In the genomic region with DNA sequence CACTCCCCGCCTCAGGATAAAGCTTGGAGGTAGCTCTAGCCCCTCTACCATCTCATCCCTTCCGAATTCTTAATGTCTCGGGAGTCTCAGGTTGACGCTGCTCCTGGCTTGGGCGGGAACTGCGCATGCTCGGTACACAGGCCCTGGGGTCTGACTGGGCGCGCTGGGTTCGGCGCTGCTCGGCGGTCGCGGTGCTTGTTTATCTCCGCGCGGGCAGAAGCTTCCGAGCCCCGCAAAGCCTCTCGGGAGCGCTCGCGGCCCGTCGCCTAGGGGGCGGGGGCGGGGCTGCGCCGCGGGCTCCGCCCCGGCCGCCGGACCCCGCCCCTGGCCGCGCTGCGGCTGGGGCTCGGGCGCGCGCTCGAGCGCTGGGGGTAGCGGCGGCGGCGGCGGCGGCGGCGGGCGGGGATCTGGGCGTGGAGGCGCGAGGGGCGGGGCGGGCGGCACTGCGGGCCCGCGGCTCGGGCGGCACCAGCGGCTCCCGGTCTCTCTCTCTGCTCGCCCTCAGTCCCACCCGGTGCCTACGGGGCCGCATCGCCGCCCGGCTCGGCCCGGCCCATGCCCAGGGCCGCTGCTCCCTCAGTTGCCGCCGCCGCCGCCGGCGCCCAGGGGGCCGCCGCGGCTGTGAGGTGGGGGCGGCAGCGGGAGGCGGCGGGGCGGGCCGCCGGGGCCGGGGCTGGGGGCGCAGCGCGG, we compare ENCODE assay signal across 8 cellular contexts. TPM values are rescaled to one million over a fixed set of nuclear protein-coding genes. Genes with fewer than 3 reads are reported as not detected.
DNase-seq lines count a peak whose midpoint lies in the region; ATAC-seq and TF ChIP-seq lines count a peak whose summit lies in the region.

A gene (plus strand): TSS at position 443 of the 690 bp plus-strand sequence. CDS start 302 bp downstream, outside the sequence.

- H3K4me3 Mint-ChIP-seq in activated T-helper 2 cell treated with anti-CD3 and anti-CD28 coated beads, Interferon-gamma antibody, Interleukin-2, Interleukin-4, amounts not matched to agents 10 μg/mL and 5 μg/mL and 100 μg/mL, durations not matched to agents 14 hours and 24 hours and 36 hours (ENCODE audit: low read depth): peak within 1 kb of the TSS; percentile 98
- peak within 1 kb of the TSS; percentile 98 for H3K4me3 Mint-ChIP-seq in natural killer cell treated with Interleukin-12 subunit alpha and Interleukin-12 subunit beta and Interleukin-15 and Interleukin-18, amount 100 ng/mL, for 72 hours

- H3K9ac ChIP-seq in DND-41 (ENCODE audit: low read depth, low read length): peak within 1 kb of the TSS; percentile 99

- intact Hi-C loops in activated T-helper 2 cell treated with anti-CD3 and anti-CD28 coated beads, Interferon-gamma antibody, Interleukin-2, Interleukin-4, amounts not matched to agents 10 μg/mL and 5 μg/mL and 100 μg/mL, durations not matched to agents 14 hours and 24 hours and 36 hours (cut with micrococcal nuclease): loop anchor here (1.0 to 10.0 kb wide), 8 partner anchors 143 to 1757 kb away; a partner anchor contains a TSS

- ATAC-seq in DND-41 (ENCODE audit: insufficient read depth, low read depth) (peak; percentile 61), RWPE2 (ENCODE audit: low read depth) (peak; percentile 54)
- peak; percentile 80 to 81 for ATAC-seq in natural killer cell treated with Interleukin-12 subunit alpha and Interleukin-12 subunit beta and Interleukin-15 and Interleukin-18, amount 100 ng/mL, for 72 hours

- H3K4me3 ChIP-seq in DND-41 (ENCODE audit: low read depth in 1 of 2, low read length in 2 of 2) (peak within 1 kb of the TSS; percentile 80 to 95), LNCaP clone FGC (ENCODE audit: low read depth, low read length) (peak within 1 kb of the TSS; percentile 87), RWPE2 (ENCODE audit: severe bottlenecking) (peak within 1 kb of the TSS; percentile 73)

- peaks cover 6% of the 10 kb centered on the region for H3K27me3 Mint-ChIP-seq in activated T-helper 2 cell treated with anti-CD3 and anti-CD28 coated beads, Interferon-gamma antibody, Interleukin-2, Interleukin-4, amounts not matched to agents 10 μg/mL and 5 μg/mL and 100 μg/mL, durations not matched to agents 14 hours and 24 hours and 36 hours (ENCODE audit: low read depth)
- peaks cover 8 to 10% of the 10 kb centered on the region in 2 donors for H3K27me3 Mint-ChIP-seq in natural killer cell treated with Interleukin-12 subunit alpha and Interleukin-12 subunit beta and Interleukin-15 and Interleukin-18, amount 100 ng/mL, for 72 hours

- H3K9me3 ChIP-seq in DND-41 (ENCODE audit: insufficient read depth, low read length, severe bottlenecking): no peaks in the 10 kb centered on the region
- no peaks in the 10 kb centered on the region for H3K9me3 ChIP-seq in RWPE2 (ENCODE audit: severe bottlenecking)

- H3K27ac Mint-ChIP-seq in activated T-helper 2 cell treated with anti-CD3 and anti-CD28 coated beads, Interferon-gamma antibody, Interleukin-2, Interleukin-4, amounts not matched to agents 10 μg/mL and 5 μg/mL and 100 μg/mL, durations not matched to agents 14 hours and 24 hours and 36 hours: peak within 1 kb of the TSS; percentile 99
- peak within 1 kb of the TSS; percentile 95 for H3K27ac Mint-ChIP-seq in natural killer cell treated with Interleukin-12 subunit alpha and Interleukin-12 subunit beta and Interleukin-15 and Interleukin-18, amount 100 ng/mL, for 72 hours

- H3K27me3 ChIP-seq in DND-41 (ENCODE audit: insufficient read depth, low read length, poor library complexity) (no peaks in the 10 kb centered on the region), RWPE2 (ENCODE audit: insufficient read depth, poor library complexity, severe bottlenecking) (no peaks in the 10 kb centered on the region)

- peak; percentile 9 for TF ChIP-seq CTCF in DND-41 (IDR thresholded peaks at IDR 0.05; ENCODE audit: borderline replicate concordance, extremely low read depth, low read length, poor library complexity, severe bottlenecking)
- TF ChIP-seq CTCF in LNCaP clone FGC (IDR thresholded peaks at IDR 0.05; ENCODE audit: control insufficient read depth, extremely low read depth, insufficient read depth): 0 out of 2 replicates have a peak, but pooled peaks have one; percentile 26
- peak; percentile 8 for TF ChIP-seq CTCF in RWPE2 (IDR thresholded peaks at IDR 0.05; ENCODE audit: poor library complexity, severe bottlenecking)

- peaks cover 34% of the 10 kb centered on the region for H3K4me1 Mint-ChIP-seq in activated T-helper 2 cell treated with anti-CD3 and anti-CD28 coated beads, Interferon-gamma antibody, Interleukin-2, Interleukin-4, amounts not matched to agents 10 μg/mL and 5 μg/mL and 100 μg/mL, durations not matched to agents 14 hours and 24 hours and 36 hours (ENCODE audit: low read depth)
- peaks cover 21 to 28% of the 10 kb centered on the region in 2 donors for H3K4me1 Mint-ChIP-seq in natural killer cell treated with Interleukin-12 subunit alpha and Interleukin-12 subunit beta and Interleukin-15 and Interleukin-18, amount 100 ng/mL, for 72 hours (ENCODE audit: low read depth in 2 of 2)

- H3K27ac ChIP-seq in DND-41 (ENCODE audit: low read length) (peak within 1 kb of the TSS; percentile 100), RWPE2 (ENCODE audit: poor library complexity, severe bottlenecking) (peak within 1 kb of the TSS; percentile 74)

- H3K36me3 ChIP-seq in DND-41 (ENCODE audit: insufficient read depth, low read length): peaks cover 5% of the 10 kb centered on the region
- H3K36me3 ChIP-seq in RWPE2 (ENCODE audit: low read depth): no peaks in the 10 kb centered on the region; the same call in 1 of the 2 replicates

- peaks cover 68% of the 10 kb centered on the region for H3K4me1 ChIP-seq in DND-41 (ENCODE audit: insufficient read depth, low read length)
- H3K4me1 ChIP-seq in RWPE2 (ENCODE audit: insufficient read depth, poor library complexity, severe bottlenecking): peaks cover 7% of the 10 kb centered on the region

- peak within 1 kb of the TSS; percentile 97 for H2AFZ ChIP-seq in DND-41 (ENCODE audit: low read depth, low read length)

- H3K9me3 Mint-ChIP-seq in activated T-helper 2 cell treated with anti-CD3 and anti-CD28 coated beads, Interferon-gamma antibody, Interleukin-2, Interleukin-4, amounts not matched to agents 10 μg/mL and 5 μg/mL and 100 μg/mL, durations not matched to agents 14 hours and 24 hours and 36 hours: no peaks in the 10 kb centered on the region
- no peaks in the 10 kb centered on the region for H3K9me3 Mint-ChIP-seq in natural killer cell treated with Interleukin-12 subunit alpha and Interleukin-12 subunit beta and Interleukin-15 and Interleukin-18, amount 100 ng/mL, for 72 hours

- peaks cover 8% of the 10 kb centered on the region; the same call in 1 of the 2 replicates for H4K20me1 ChIP-seq in DND-41 (ENCODE audit: insufficient read depth, low read length)

- H3K4me2 ChIP-seq in DND-41 (ENCODE audit: insufficient read depth, low read length): peak within 1 kb of the TSS; percentile 91

- H3K79me2 ChIP-seq in DND-41 (ENCODE audit: insufficient read depth, low read length): peaks cover 57% of the 10 kb centered on the region

- H3K36me3 Mint-ChIP-seq in activated T-helper 2 cell treated with anti-CD3 and anti-CD28 coated beads, Interferon-gamma antibody, Interleukin-2, Interleukin-4, amounts not matched to agents 10 μg/mL and 5 μg/mL and 100 μg/mL, durations not matched to agents 14 hours and 24 hours and 36 hours (ENCODE audit: low read depth): peaks cover 11% of the 10 kb centered on the region
- H3K36me3 Mint-ChIP-seq in natural killer cell treated with Interleukin-12 subunit alpha and Interleukin-12 subunit beta and Interleukin-15 and Interleukin-18, amount 100 ng/mL, for 72 hours: no peaks in the 10 kb centered on the region

- DNase-seq in DND-41: peak; percentile 93
- peak; percentile 63 for DNase-seq in GOT3 (lab: John Stamatoyannopoulos, UW)
- DNase-seq in LNCaP clone FGC (ENCODE audit: low read depth): peak; percentile 56
- peak; percentile 94 for DNase-seq in RWPE2 (ENCODE audit: low spot score)
- DNase-seq in activated T-helper 2 cell treated with anti-CD3 and anti-CD28 coated beads, Interferon-gamma antibody, Interleukin-2, Interleukin-4, amounts not matched to agents 10 μg/mL and 5 μg/mL and 100 μg/mL, durations not matched to agents 14 hours and 24 hours and 36 hours (ENCODE audit: low spot score): peak; percentile 87
- DNase-seq in fibroblast of peridontal ligament (ENCODE audit: extremely low read depth): peak; percentile 88
- DNase-seq in natural killer cell treated with Interleukin-12 subunit alpha and Interleukin-12 subunit beta and Interleukin-15 and Interleukin-18, amount 100 ng/mL, for 72 hours (ENCODE audit: low spot score): peak; percentile 94
- peak; percentile 90 for DNase-seq in stimulated activated naive CD4-positive, alpha-beta T cell treated with Interleukin-2 at 50 U/mL for 16 hours (lab: John Stamatoyannopoulos, UW)

RNA-seq across cellular contexts. Expression of the gene that starts here (rescaled TPM):
- 26.0 and 27.1 TPM in 2 replicates for total RNA-seq in activated T-helper 2 cell treated with anti-CD3 and anti-CD28 coated beads, Interferon-gamma antibody, Interleukin-2, Interleukin-4, amounts not matched to agents 10 μg/mL and 5 μg/mL and 100 μg/mL, durations not matched to agents 14 hours and 24 hours and 36 hours
- 10 to 100 TPM; 22.1 to 34.6 TPM for total RNA-seq in natural killer cell treated with Interleukin-12 subunit alpha and Interleukin-12 subunit beta and Interleukin-15 and Interleukin-18, amount 100 ng/mL, for 72 hours

Comparison
In these comparisons a context has a peak if more than half of its experiments do, and no peak if none do; other contexts are left out.
1. Peak in every context shown above with its lines: DNase-seq, ATAC-seq, H3K4me3 ChIP-seq and H3K27ac ChIP-seq.